Comparison of ENCODE assay signal across 7 cellular contexts in the genomic region with DNA sequence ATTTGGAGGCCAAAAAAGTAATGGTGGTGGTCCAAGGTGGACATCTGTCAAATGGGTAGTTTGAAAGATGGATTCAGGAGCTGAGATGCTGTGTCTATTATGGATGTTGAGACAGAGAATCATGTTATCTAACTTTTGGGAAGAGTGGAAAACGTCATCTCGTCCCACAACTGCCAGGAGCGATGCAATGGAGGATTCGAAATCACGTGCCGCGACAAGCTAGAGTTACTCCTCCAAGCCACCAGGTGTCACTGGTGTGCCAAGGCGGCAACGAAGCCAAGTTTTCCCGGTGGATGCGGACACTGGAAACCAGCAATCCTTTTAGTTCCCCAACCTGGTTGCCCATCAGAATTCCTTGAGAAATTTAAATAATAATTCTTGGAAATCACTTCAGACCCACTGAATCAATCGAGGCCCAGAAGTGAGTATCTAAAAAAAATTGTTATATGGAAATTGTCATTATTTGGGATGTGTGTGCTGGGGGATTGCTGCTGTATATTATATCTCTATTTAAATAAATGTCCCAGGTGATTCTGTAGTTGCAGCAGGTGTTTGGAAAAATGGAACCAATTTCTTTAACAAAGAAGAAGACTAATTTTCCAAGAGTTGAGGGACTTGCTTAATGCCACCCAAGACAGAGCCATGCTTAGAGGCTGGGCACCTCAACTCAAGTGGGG.
DNase-seq lines count a peak whose midpoint lies in the region; ATAC-seq and TF ChIP-seq lines count a peak whose summit lies in the region.

No MANE protein-coding gene starts in this region.

- H3K36me3 ChIP-seq in esophagus squamous epithelium: no peaks in the 10 kb centered on the region
- H3K36me3 ChIP-seq in psoas muscle (ENCODE audit: insufficient read depth in 1 of 2, low read depth in 1 of 2): no peaks in the 10 kb centered on the region

- WGBS in esophagus squamous epithelium, 2 donors: 65 to 74% methylated on average over 12 of the region's 12 CpGs
- 49 to 62% (median 60%) methylated on average over 12 of the region's 12 CpGs for WGBS in psoas muscle, 3 donors

- H3K4me1 ChIP-seq in esophagus squamous epithelium (no peaks in the 10 kb centered on the region), psoas muscle (no peaks in the 10 kb centered on the region)

- intact Hi-C loops in esophagus squamous epithelium (cut with DNase I): no loop called here
- intact Hi-C loops in psoas muscle (cut with DNase I): no loop called here

- peak; percentile 58 for TF ChIP-seq CTCF in GM12864 (IDR thresholded peaks at IDR 0.05; ENCODE audit: low read depth, low read length, missing control alignments)
- peak; percentile 54 for TF ChIP-seq CTCF in NB4 (IDR thresholded peaks at IDR 0.05; ENCODE audit: low read depth, low read length)
- TF ChIP-seq CTCF in esophagus squamous epithelium (IDR thresholded peaks at IDR 0.05): peak in 5 of 6 experiments; percentile 37 to 45 (median 42)
- TF ChIP-seq CTCF in psoas muscle (IDR thresholded peaks at IDR 0.05): peak; percentile 28

- H3K27ac ChIP-seq in esophagus squamous epithelium (no peak overlapping the region), psoas muscle (no peak overlapping the region)

- H3K9me3 ChIP-seq in esophagus squamous epithelium (no peaks in the 10 kb centered on the region), psoas muscle (no peaks in the 10 kb centered on the region)

- no peak for ATAC-seq in psoas muscle
- no peak for ATAC-seq in HG02763 (IDR thresholded peaks at IDR 0.05; ENCODE audit: unreplicated experiment)

- TF ChIP-seq POLR2A in NB4 (IDR thresholded peaks at IDR 0.05; ENCODE audit: extremely low read depth, insufficient read length) (no peak), esophagus squamous epithelium (IDR thresholded peaks at IDR 0.05) (no peak)

- H3K27me3 ChIP-seq in esophagus squamous epithelium: peaks cover 0 to 3% (median 0%) of the 10 kb centered on the region in 4 donors
- H3K27me3 ChIP-seq in psoas muscle (ENCODE audit: insufficient read depth in 3 of 3, low read length in 2 of 3): no peaks in the 10 kb centered on the region

- DNase-seq in GM12864 (ENCODE audit: low read depth) (no peak), NB4 (ENCODE audit: low read depth) (peak; percentile 21), esophagus squamous epithelium (lab: John Stamatoyannopoulos, UW) (no peak), psoas muscle (peak in 1 of 2 donors; percentile 19), NCI-H1105 (lab: John Stamatoyannopoulos, UW) (no peak)
- no peak for DNase-seq in activated CD4-positive, CD25-positive, alpha-beta regulatory T cell treated with anti-CD3 and anti-CD28 coated beads, Interleukin-2, amount 50 U/mL, for 72 hours

- H3K4me3 ChIP-seq in GM12864 (ENCODE audit: low read depth, low read length) (no peak overlapping the region), NB4 (ENCODE audit: low read depth, low read length) (no peak overlapping the region), esophagus squamous epithelium (no peak overlapping the region), psoas muscle (no peak overlapping the region)
